1 cellular context compared by ENCODE assay signal in genomic region chr3:46574263-46574662, GRCh38.
A peak's percentile ranks its signal among the peaks of the same experiment; 100 is the strongest.
TF ChIP-seq lines count a peak whose summit lies in the region.

No MANE protein-coding gene starts in this region.

TF ChIP-seq in GM23338, 12 proteins besides CTCF, POLR2A, EP300 and RAD21 (continued from another document):
- TF ChIP-seq, protein P1, sequence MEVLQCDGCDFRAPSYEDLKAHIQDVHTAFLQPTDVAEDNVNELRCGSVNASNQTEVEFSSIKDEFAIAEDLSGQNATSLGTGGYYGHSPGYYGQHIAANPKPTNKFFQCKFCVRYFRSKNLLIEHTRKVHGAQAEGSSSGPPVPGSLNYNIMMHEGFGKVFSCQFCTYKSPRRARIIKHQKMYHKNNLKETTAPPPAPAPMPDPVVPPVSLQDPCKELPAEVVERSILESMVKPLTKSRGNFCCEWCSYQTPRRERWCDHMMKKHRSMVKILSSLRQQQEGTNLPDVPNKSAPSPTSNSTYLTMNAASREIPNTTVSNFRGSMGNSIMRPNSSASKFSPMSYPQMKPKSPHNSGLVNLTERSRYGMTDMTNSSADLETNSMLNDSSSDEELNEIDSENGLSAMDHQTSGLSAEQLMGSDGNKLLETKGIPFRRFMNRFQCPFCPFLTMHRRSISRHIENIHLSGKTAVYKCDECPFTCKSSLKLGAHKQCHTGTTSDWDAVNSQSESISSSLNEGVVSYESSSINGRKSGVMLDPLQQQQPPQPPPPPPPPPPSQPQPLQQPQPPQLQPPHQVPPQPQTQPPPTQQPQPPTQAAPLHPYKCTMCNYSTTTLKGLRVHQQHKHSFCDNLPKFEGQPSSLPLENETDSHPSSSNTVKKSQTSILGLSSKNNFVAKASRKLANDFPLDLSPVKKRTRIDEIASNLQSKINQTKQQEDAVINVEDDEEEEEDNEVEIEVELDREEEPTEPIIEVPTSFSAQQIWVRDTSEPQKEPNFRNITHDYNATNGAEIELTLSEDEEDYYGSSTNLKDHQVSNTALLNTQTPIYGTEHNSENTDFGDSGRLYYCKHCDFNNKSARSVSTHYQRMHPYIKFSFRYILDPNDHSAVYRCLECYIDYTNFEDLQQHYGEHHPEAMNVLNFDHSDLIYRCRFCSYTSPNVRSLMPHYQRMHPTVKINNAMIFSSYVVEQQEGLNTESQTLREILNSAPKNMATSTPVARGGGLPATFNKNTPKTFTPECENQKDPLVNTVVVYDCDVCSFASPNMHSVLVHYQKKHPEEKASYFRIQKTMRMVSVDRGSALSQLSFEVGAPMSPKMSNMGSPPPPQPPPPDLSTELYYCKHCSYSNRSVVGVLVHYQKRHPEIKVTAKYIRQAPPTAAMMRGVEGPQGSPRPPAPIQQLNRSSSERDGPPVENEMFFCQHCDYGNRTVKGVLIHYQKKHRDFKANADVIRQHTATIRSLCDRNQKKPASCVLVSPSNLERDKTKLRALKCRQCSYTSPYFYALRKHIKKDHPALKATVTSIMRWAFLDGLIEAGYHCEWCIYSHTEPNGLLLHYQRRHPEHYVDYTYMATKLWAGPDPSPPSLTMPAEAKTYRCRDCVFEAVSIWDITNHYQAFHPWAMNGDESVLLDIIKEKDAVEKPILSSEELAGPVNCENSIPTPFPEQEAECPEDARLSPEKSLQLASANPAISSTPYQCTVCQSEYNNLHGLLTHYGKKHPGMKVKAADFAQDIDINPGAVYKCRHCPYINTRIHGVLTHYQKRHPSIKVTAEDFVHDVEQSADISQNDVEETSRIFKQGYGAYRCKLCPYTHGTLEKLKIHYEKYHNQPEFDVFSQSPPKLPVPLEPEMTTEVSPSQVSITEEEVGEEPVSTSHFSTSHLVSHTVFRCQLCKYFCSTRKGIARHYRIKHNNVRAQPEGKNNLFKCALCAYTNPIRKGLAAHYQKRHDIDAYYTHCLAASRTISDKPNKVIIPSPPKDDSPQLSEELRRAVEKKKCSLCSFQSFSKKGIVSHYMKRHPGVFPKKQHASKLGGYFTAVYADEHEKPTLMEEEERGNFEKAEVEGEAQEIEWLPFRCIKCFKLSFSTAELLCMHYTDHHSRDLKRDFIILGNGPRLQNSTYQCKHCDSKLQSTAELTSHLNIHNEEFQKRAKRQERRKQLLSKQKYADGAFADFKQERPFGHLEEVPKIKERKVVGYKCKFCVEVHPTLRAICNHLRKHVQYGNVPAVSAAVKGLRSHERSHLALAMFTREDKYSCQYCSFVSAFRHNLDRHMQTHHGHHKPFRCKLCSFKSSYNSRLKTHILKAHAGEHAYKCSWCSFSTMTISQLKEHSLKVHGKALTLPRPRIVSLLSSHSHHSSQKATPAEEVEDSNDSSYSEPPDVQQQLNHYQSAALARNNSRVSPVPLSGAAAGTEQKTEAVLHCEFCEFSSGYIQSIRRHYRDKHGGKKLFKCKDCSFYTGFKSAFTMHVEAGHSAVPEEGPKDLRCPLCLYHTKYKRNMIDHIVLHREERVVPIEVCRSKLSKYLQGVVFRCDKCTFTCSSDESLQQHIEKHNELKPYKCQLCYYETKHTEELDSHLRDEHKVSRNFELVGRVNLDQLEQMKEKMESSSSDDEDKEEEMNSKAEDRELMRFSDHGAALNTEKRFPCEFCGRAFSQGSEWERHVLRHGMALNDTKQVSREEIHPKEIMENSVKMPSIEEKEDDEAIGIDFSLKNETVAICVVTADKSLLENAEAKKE (CRISPR knock-in tag; IDR thresholded peaks at IDR 0.05), result peak; percentile 96
- peak; percentile 87 for TF ChIP-seq NANOG (IDR thresholded peaks at IDR 0.05; ENCODE audit: borderline replicate concordance)
- TF ChIP-seq ETS1 (IDR thresholded peaks at IDR 0.05), result no peak
